13 cellular contexts compared by ENCODE assay signal in the genomic region with DNA sequence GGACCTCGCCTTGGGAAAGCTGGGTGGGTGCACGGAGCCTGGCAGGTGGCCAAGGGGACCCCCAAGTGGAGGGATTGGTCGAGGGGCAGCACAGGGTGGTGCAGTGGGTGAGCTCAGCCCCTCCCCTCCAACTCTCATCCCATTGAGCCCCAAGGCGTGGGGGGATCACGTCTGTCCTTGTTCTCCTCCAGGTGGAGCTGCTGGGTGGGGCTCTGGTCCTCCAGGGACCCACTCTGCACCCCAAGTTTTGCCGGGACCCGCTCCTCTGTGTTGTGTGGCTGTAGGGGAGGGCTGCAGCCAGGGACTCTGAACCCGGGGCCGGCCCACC. TPM values are rescaled to one million over a fixed set of nuclear protein-coding genes. Genes with fewer than 3 reads are reported as not detected.
DNase-seq lines count a peak whose midpoint lies in the region; ATAC-seq, FAIRE-seq and TF ChIP-seq lines count a peak whose summit lies in the region.
"Had no signal": no experiment of that assay in that cellular context is flagged by ENCODE, and none has a peak within 500 bp of the region (broad histone marks: within the 10 kb centered on the region; RNA-seq: fewer than 3 reads in every experiment).

No MANE protein-coding gene starts in this region.

- intact Hi-C loops in HepG2 (cut with micrococcal nuclease; ENCODE audit: unreplicated experiment): loop anchor here (1.0 to 2.0 kb wide), 2 partner anchors 87 to 248 kb away; no protein-coding TSS in a partner anchor

- DNase-seq in A549 (ENCODE audit: low read depth in 1 of 2, low spot score in 1 of 2) (no peak), DND-41 (no peak), HepG2 (ENCODE audit: low spot score) (no peak), GM23248 (no peak), NCI-H446 (lab: John Stamatoyannopoulos, UW) (no peak), RCC 7860 (ENCODE audit: low spot score) (no peak)
- no peak for DNase-seq in activated T-cell treated with anti-CD3 and anti-CD28 coated beads, Interleukin-2, amount 50 U/mL, for 24 hours

- TF ChIP-seq EP300 in A549 (IDR thresholded peaks at IDR 0.05) (no peak), HepG2 (IDR thresholded peaks at IDR 0.05; ENCODE audit: low read depth in 2 of 2, low read length in 2 of 2) (no peak), HepG2 (CRISPR knock-in tag; IDR thresholded peaks at IDR 0.05; ENCODE audit: borderline replicate concordance) (no peak)

- H3K9me2 ChIP-seq in GM23248 (ENCODE audit: insufficient read depth): no peaks in the 10 kb centered on the region

- TF ChIP-seq POLR2A in A549 (IDR thresholded peaks at IDR 0.05; ENCODE audit: low read length): no peak
- no peak for TF ChIP-seq POLR2A in HepG2 (IDR thresholded peaks at IDR 0.05; ENCODE audit: insufficient read depth in 1 of 2, low read depth in 2 of 2, low read length in 2 of 2)

- no peaks in the 10 kb centered on the region for H3K27me3 Mint-ChIP-seq in activated T-cell treated with anti-CD3 and anti-CD28 coated beads, Interleukin-2, amount 50 U/mL, for 24 hours

- no TSS peak for BruUV-seq in HepG2 (replicated peaks; lab: Mats Ljungman, UMichigan)

- in situ Hi-C loops in HepG2 (cut with HindIII; ENCODE audit: extremely low pct_ligation_motif_present, low pct_unique_long_range_greater_than_20kb): loop anchor here (10.0 kb wide), 1 partner anchor 191 kb away; the partner anchor contains the start of genes AJM1 and PHPT1
- in situ Hi-C loops in GM23248 (cut with MboI): loop anchor here (10.0 kb wide), 1 partner anchor 261 kb away; no protein-coding TSS in a partner anchor

- 0 out of 2 replicates have a peak overlapping the region, but pooled peaks have one; percentile 34 for H2AFZ ChIP-seq in DND-41 (ENCODE audit: low read depth, low read length)
- no peak overlapping the region for H2AFZ ChIP-seq in HepG2 (ENCODE audit: low read length)
- no peak overlapping the region for H2AFZ ChIP-seq in GM23248

- H4K20me1 ChIP-seq in DND-41 (ENCODE audit: insufficient read depth, low read length) (peaks cover 16% of the 10 kb centered on the region), HepG2 (ENCODE audit: insufficient read depth, low read length) (no peaks in the 10 kb centered on the region), GM23248 (ENCODE audit: insufficient read depth) (no peaks in the 10 kb centered on the region)

- H3K36me3 ChIP-seq in DND-41 (ENCODE audit: insufficient read depth, low read length) (no peaks in the 10 kb centered on the region), HepG2 (replicated peaks in 1 of 2; ENCODE audit: control insufficient read depth in 1 of 2, insufficient read depth in 2 of 2, low read length in 2 of 2) (no peaks in the 10 kb centered on the region), GM23248 (ENCODE audit: low read depth) (no peaks in the 10 kb centered on the region)

- 0 out of 5 replicates have a peak, but pooled peaks of 1 of the 2 experiments have one; percentile 8 for TF ChIP-seq RAD21 in A549 (conservative IDR thresholded peaks at IDR 0.05 in 1 of 2, IDR thresholded peaks at IDR 0.05 in 1 of 2)
- no peak for TF ChIP-seq RAD21 in HepG2 (CRISPR knock-in tag; IDR thresholded peaks at IDR 0.05)

- H3K27ac ChIP-seq in A549: no peak overlapping the region
- H3K27ac ChIP-seq in DND-41 (ENCODE audit: low read length): no peak overlapping the region
- H3K27ac ChIP-seq in VCaP: peak overlapping the region; percentile 91
- no peak overlapping the region for H3K27ac ChIP-seq in HepG2 (ENCODE audit: extremely low read length, insufficient read depth, low read length)
- no peak overlapping the region for H3K27ac ChIP-seq in GM23248
- H3K27ac ChIP-seq: WERI-Rb-1 had no signal

- TF ChIP-seq CTCF in A549 (IDR thresholded peaks at IDR 0.05) (peak; percentile 38), DND-41 (IDR thresholded peaks at IDR 0.05; ENCODE audit: borderline replicate concordance, extremely low read depth, low read length, poor library complexity, severe bottlenecking) (no peak), VCaP (conservative IDR thresholded peaks at IDR 0.05) (peak; percentile 64), HepG2 (CRISPR knock-in tag; IDR thresholded peaks at IDR 0.05) (no peak)

- no peak overlapping the region for H3K27ac Mint-ChIP-seq in activated T-cell treated with anti-CD3 and anti-CD28 coated beads, Interleukin-2, amount 50 U/mL, for 24 hours

- FAIRE-seq in A549 (lab: Jason Lieb, UNC) (no peak), HepG2 (lab: Jason Lieb, UNC) (no peak), RCC 7860 (lab: Jason Lieb, UNC) (no peak)
- FAIRE-seq: H54, kidney had no signal

- H3K36me3 Mint-ChIP-seq in activated T-cell treated with anti-CD3 and anti-CD28 coated beads, Interleukin-2, amount 50 U/mL, for 24 hours (ENCODE audit: low read depth): peaks cover 2% of the 10 kb centered on the region
- H3K36me3 Mint-ChIP-seq: naive B cell had no signal

- CTCF ChIA-PET in A549 (lab: Yijun Ruan, JAX) (interaction anchor here (0.6 to 20.4 kb wide), 71 partner anchors 9 to 321 kb away, joined by 3 to 282 read pairs (median 5); partner anchors contain the start of genes ABCA2, AJM1, C8G and CLIC3), HepG2 (lab: Yijun Ruan, JAX; ENCODE audit: low intra/inter-chr PET ratio, low total read pairs) (interaction anchor here (1.5 to 2.3 kb wide), 3 partner anchors 14 to 248 kb away, joined by 5 to 15 read pairs (median 10); no protein-coding TSS in a partner anchor)

- H3K4me2 ChIP-seq in A549: peak overlapping the region; percentile 77
- H3K4me2 ChIP-seq in DND-41 (ENCODE audit: insufficient read depth, low read length): no peak overlapping the region
- peak overlapping the region; percentile 44; the same call in 1 of the 2 replicates for H3K4me2 ChIP-seq in HepG2 (ENCODE audit: low read depth, low read length)
- H3K4me2 ChIP-seq in GM23248 (ENCODE audit: unreplicated experiment): no peak overlapping the region

- H3K4me3 ChIP-seq in A549 (no peak overlapping the region), DND-41 (ENCODE audit: low read depth in 1 of 2, low read length in 2 of 2) (no peak overlapping the region), HepG2 (replicated peaks in 1 of 3; ENCODE audit: insufficient read depth in 1 of 3, low read depth in 2 of 3, low read length in 3 of 3) (peak overlapping the region in 1 of 3 experiments; percentile 36; a peak in 1 of 6 replicates), GM23248 (no peak overlapping the region)

- H3K4me3 Mint-ChIP-seq in activated T-cell treated with anti-CD3 and anti-CD28 coated beads, Interleukin-2, amount 50 U/mL, for 24 hours: no peak overlapping the region

- WGBS in A549 (ENCODE audit: missing lambda C conversion rate): 47% methylated on average over 5 of the region's 9 CpGs
- WGBS in HepG2 (ENCODE audit: low lambda C conversion rate): 4% methylated on average over 4 of the region's 9 CpGs
- WGBS in GM23248 (ENCODE audit: low coverage in 1 of 2, low lambda C conversion rate in 2 of 2, missing lambda C conversion rate in 2 of 2), 2 experiments: 16 to 28% methylated on average over 7 to 9 of the region's 9 CpGs

- POLR2A ChIA-PET in A549 (lab: Yijun Ruan, JAX) (interaction anchor here (0.6 to 1.7 kb wide), 6 partner anchors 39 to 205 kb away, joined by 3 to 5 read pairs (median 4); partner anchors contain the start of gene CLIC3), HepG2 (lab: Yijun Ruan, JAX) (interaction anchor here (0.8 to 1.8 kb wide), 7 partner anchors 11 to 247 kb away, joined by 3 to 10 read pairs (median 3); partner anchors contain the start of genes C8G, FBXW5, MAN1B1 and SAPCD2)

- H3K4me1 Mint-ChIP-seq in activated T-cell treated with anti-CD3 and anti-CD28 coated beads, Interleukin-2, amount 50 U/mL, for 24 hours (ENCODE audit: low read depth): peaks cover 34% of the 10 kb centered on the region

- peaks cover 9% of the 10 kb centered on the region for H3K27me3 ChIP-seq in DND-41 (ENCODE audit: insufficient read depth, low read length, poor library complexity)
- H3K27me3 ChIP-seq in HepG2 (ENCODE audit: control insufficient read depth in 1 of 2, insufficient read depth in 2 of 2, low read length in 2 of 2): 0 out of 5 replicates have a peak, but pooled peaks cover 0 to 4% of the 10 kb centered on the region in 2 experiments
- no peaks in the 10 kb centered on the region for H3K27me3 ChIP-seq in GM23248 (replicated peaks; ENCODE audit: insufficient read depth)

- H3K4me1 ChIP-seq in A549 (peaks cover 18% of the 10 kb centered on the region), DND-41 (ENCODE audit: insufficient read depth, low read length) (peaks cover 11% of the 10 kb centered on the region), HepG2 (ENCODE audit: insufficient read depth, low read length) (peaks cover 44% of the 10 kb centered on the region), GM23248 (ENCODE audit: insufficient read depth) (no peaks in the 10 kb centered on the region)

- no peaks in the 10 kb centered on the region for H3K79me2 ChIP-seq in DND-41 (ENCODE audit: insufficient read depth, low read length)
- H3K79me2 ChIP-seq in HepG2 (ENCODE audit: insufficient read depth, low read length): no peaks in the 10 kb centered on the region
- H3K79me2 ChIP-seq in GM23248 (ENCODE audit: insufficient read depth): no peaks in the 10 kb centered on the region

- no peaks in the 10 kb centered on the region for H3F3A ChIP-seq in GM23248 (ENCODE audit: insufficient read depth)

- H3K9me3 ChIP-seq in A549 (no peaks in the 10 kb centered on the region), DND-41 (ENCODE audit: insufficient read depth, low read length, severe bottlenecking) (no peaks in the 10 kb centered on the region), HepG2 (ENCODE audit: low read length) (no peaks in the 10 kb centered on the region), GM23248 (ENCODE audit: low read depth) (no peaks in the 10 kb centered on the region)
- H3K9me3 ChIP-seq: Caco-2 had no signal

- H3K9ac ChIP-seq in DND-41 (ENCODE audit: low read depth, low read length) (no peak overlapping the region), HepG2 (ENCODE audit: insufficient read depth, low read depth, low read length) (no peak overlapping the region), GM23248 (no peak overlapping the region)

- H3K9me3 Mint-ChIP-seq in activated T-cell treated with anti-CD3 and anti-CD28 coated beads, Interleukin-2, amount 50 U/mL, for 24 hours: no peaks in the 10 kb centered on the region
- H3K9me3 Mint-ChIP-seq: naive B cell had no signal

- ATAC-seq in A549: peak; percentile 31 to 57; a peak in 5 of 6 replicates
- ATAC-seq in DND-41 (ENCODE audit: insufficient read depth, low read depth): peak; percentile 21; the same call in 2 of the 3 replicates
- peak; percentile 41 for ATAC-seq in HepG2

RNA-seq across cellular contexts. Expression of gene FUT7, which starts 3.6 kb away (rescaled TPM):
- not detected in 2 replicates for polyA plus RNA-seq in A549 (2011; rRNA removed)
- polyA plus RNA-seq in A549 (2012; cell fraction: cytosol; rRNA removed): 0.01 TPM in 1 of 2 replicates, not detected in the other
- polyA plus RNA-seq in A549 (2012; cell fraction: nucleus; rRNA removed): 0.06 and 0.07 TPM in 2 replicates
- polyA plus RNA-seq in A549 (2017; fragmentation: RNase III; extraction: RNeasy Plus Mini Kit Qiagen cat#74134 plus additional on column Dnase treatment): 0.07 TPM in 1 of 3 replicates, not detected in the others
- polyA minus RNA-seq in A549 (2011; rRNA and poly(A)+ RNA removed): not detected in 2 replicates
- total RNA-seq in HepG2 (2016; rRNA removed; fragmentation: Illumina TruSeq; extraction: Trizol): not detected in 2 replicates
- not detected in 2 replicates for total RNA-seq in HepG2 (2016; cell fraction: cytosol; rRNA removed; fragmentation: Illumina TruSeq; extraction: Trizol; ENCODE audit: low read depth)
- total RNA-seq in HepG2 (2016; cell fraction: insoluble cytoplasmic fraction; rRNA removed; fragmentation: Illumina TruSeq; extraction: Trizol): not detected in 2 replicates
- total RNA-seq in HepG2 (2016; cell fraction: membrane; rRNA removed; fragmentation: Illumina TruSeq; extraction: Trizol): not detected in 2 replicates
- total RNA-seq in HepG2 (2016; cell fraction: nucleus; rRNA removed; fragmentation: Illumina TruSeq; extraction: Trizol): not detected in 2 replicates
- 0.05 TPM in 1 of 2 replicates, not detected in the other for polyA plus RNA-seq in HepG2 (2011; rRNA removed)
- polyA plus RNA-seq in HepG2 (2011; cell fraction: cytosol; rRNA removed): 0.05 TPM in 1 of 2 replicates, not detected in the other
- not detected in 2 replicates for polyA plus RNA-seq in HepG2 (2011; cell fraction: nucleus; rRNA removed)
- not detected in 2 replicates for polyA plus RNA-seq in HepG2 (2012)
- not detected in 2 replicates for polyA plus RNA-seq in HepG2 (2016; cell fraction: cytosol; fragmentation: Illumina TruSeq; extraction: Trizol; ENCODE audit: low read depth)
- polyA plus RNA-seq in HepG2 (2016; cell fraction: insoluble cytoplasmic fraction; fragmentation: Illumina TruSeq; extraction: Trizol; ENCODE audit: low read depth): not detected in 2 replicates
- polyA plus RNA-seq in HepG2 (2016; cell fraction: membrane; fragmentation: Illumina TruSeq; extraction: Trizol; ENCODE audit: low read depth): not detected in 2 replicates
- polyA plus RNA-seq in HepG2 (2016; cell fraction: nucleus; fragmentation: Illumina TruSeq; extraction: Trizol; ENCODE audit: insufficient read depth, low read depth): not detected in 2 replicates
- 0.07 TPM in 1 of 2 replicates, not detected in the other for polyA minus RNA-seq in HepG2 (2011; rRNA and poly(A)+ RNA removed; ENCODE audit: low replicate concordance)
- polyA minus RNA-seq in HepG2 (2011; cell fraction: cytosol; rRNA and poly(A)+ RNA removed): not detected in 2 replicates
- polyA minus RNA-seq in HepG2 (2011; cell fraction: nucleus; rRNA and poly(A)+ RNA removed): not detected in 2 replicates
- total RNA-seq in GM23248 (2014; rRNA removed; shearing (Covaris generic)): not detected in 2 replicates
- not detected in 2 replicates for polyA plus RNA-seq in GM23248 (2016; fragmentation: Nextera tagmentation; extraction: Ambion mirVana)
- total RNA-seq: Caco-2 had no signal

RNA-seq across cellular contexts. Expression of gene ABCA2, which starts 7.4 kb away (rescaled TPM):
- 8.3 and 10.1 TPM in 2 replicates for polyA plus RNA-seq in A549 (2011; rRNA removed)
- 28.8 and 41.7 TPM in 2 replicates for polyA plus RNA-seq in A549 (2012; cell fraction: cytosol; rRNA removed)
- 187 and 285 TPM in 2 replicates for polyA plus RNA-seq in A549 (2012; cell fraction: nucleus; rRNA removed)
- polyA plus RNA-seq in A549 (2017; fragmentation: RNase III; extraction: RNeasy Plus Mini Kit Qiagen cat#74134 plus additional on column Dnase treatment): 23.0 to 25.6 TPM (median 24.7 TPM) in 3 replicates
- polyA minus RNA-seq in A549 (2011; rRNA and poly(A)+ RNA removed): 10.9 and 21.1 TPM in 2 replicates
- 0.72 and 2.9 TPM in 2 replicates for total RNA-seq in HepG2 (2016; rRNA removed; fragmentation: Illumina TruSeq; extraction: Trizol)
- 0.35 and 1.1 TPM in 2 replicates for total RNA-seq in HepG2 (2016; cell fraction: cytosol; rRNA removed; fragmentation: Illumina TruSeq; extraction: Trizol; ENCODE audit: low read depth)
- total RNA-seq in HepG2 (2016; cell fraction: insoluble cytoplasmic fraction; rRNA removed; fragmentation: Illumina TruSeq; extraction: Trizol): 1.1 and 2.6 TPM in 2 replicates
- 0.96 and 1.1 TPM in 2 replicates for total RNA-seq in HepG2 (2016; cell fraction: membrane; rRNA removed; fragmentation: Illumina TruSeq; extraction: Trizol)
- total RNA-seq in HepG2 (2016; cell fraction: nucleus; rRNA removed; fragmentation: Illumina TruSeq; extraction: Trizol): 5.7 and 7.0 TPM in 2 replicates
- polyA plus RNA-seq in HepG2 (2011; rRNA removed): 19.2 and 21.0 TPM in 2 replicates
- polyA plus RNA-seq in HepG2 (2011; cell fraction: cytosol; rRNA removed): 8.6 and 13.3 TPM in 2 replicates
- 246 and 388 TPM in 2 replicates for polyA plus RNA-seq in HepG2 (2011; cell fraction: nucleus; rRNA removed)
- polyA plus RNA-seq in HepG2 (2012): 22.2 and 22.7 TPM in 2 replicates
- 0.33 and 0.37 TPM in 2 replicates for polyA plus RNA-seq in HepG2 (2016; cell fraction: cytosol; fragmentation: Illumina TruSeq; extraction: Trizol; ENCODE audit: low read depth)
- polyA plus RNA-seq in HepG2 (2016; cell fraction: insoluble cytoplasmic fraction; fragmentation: Illumina TruSeq; extraction: Trizol; ENCODE audit: low read depth): 0.39 and 1.4 TPM in 2 replicates
- 0.64 and 0.73 TPM in 2 replicates for polyA plus RNA-seq in HepG2 (2016; cell fraction: membrane; fragmentation: Illumina TruSeq; extraction: Trizol; ENCODE audit: low read depth)
- polyA plus RNA-seq in HepG2 (2016; cell fraction: nucleus; fragmentation: Illumina TruSeq; extraction: Trizol; ENCODE audit: insufficient read depth, low read depth): 15.6 and 16.5 TPM in 2 replicates
- polyA minus RNA-seq in HepG2 (2011; rRNA and poly(A)+ RNA removed; ENCODE audit: low replicate concordance): 35.7 and 56.6 TPM in 2 replicates
- polyA minus RNA-seq in HepG2 (2011; cell fraction: cytosol; rRNA and poly(A)+ RNA removed): 7.6 and 10.1 TPM in 2 replicates
- polyA minus RNA-seq in HepG2 (2011; cell fraction: nucleus; rRNA and poly(A)+ RNA removed): 20.8 and 28.6 TPM in 2 replicates
- 33.2 and 49.4 TPM in 2 replicates for total RNA-seq in GM23248 (2014; rRNA removed; shearing (Covaris generic))
- 20.5 and 21.1 TPM in 2 replicates for polyA plus RNA-seq in GM23248 (2016; fragmentation: Nextera tagmentation; extraction: Ambion mirVana)

RNA-seq across cellular contexts. Expression of gene NPDC1, which starts 10.5 kb away (rescaled TPM):
- polyA plus RNA-seq in A549 (2011; rRNA removed) (12.7 and 13.0 TPM in 2 replicates), A549 (2017; fragmentation: RNase III; extraction: RNeasy Plus Mini Kit Qiagen cat#74134 plus additional on column Dnase treatment) (33.2 to 40.6 TPM (median 40.2 TPM) in 3 replicates), HepG2 (2011; rRNA removed) (5.4 and 7.0 TPM in 2 replicates), GM23248 (2016; fragmentation: Nextera tagmentation; extraction: Ambion mirVana) (121 and 122 TPM in 2 replicates)
- polyA plus RNA-seq in A549 (2012; cell fraction: cytosol; rRNA removed): 36.2 and 51.1 TPM in 2 replicates
- 239 and 327 TPM in 2 replicates for polyA plus RNA-seq in A549 (2012; cell fraction: nucleus; rRNA removed)
- polyA minus RNA-seq in A549 (2011; rRNA and poly(A)+ RNA removed): 4.0 and 4.8 TPM in 2 replicates
- total RNA-seq in HepG2 (2016; rRNA removed; fragmentation: Illumina TruSeq; extraction: Trizol): 0.63 and 0.84 TPM in 2 replicates
- total RNA-seq in HepG2 (2016; cell fraction: cytosol; rRNA removed; fragmentation: Illumina TruSeq; extraction: Trizol; ENCODE audit: low read depth): 1.2 TPM in 1 of 2 replicates, not detected in the other
- 0.65 and 1.7 TPM in 2 replicates for total RNA-seq in HepG2 (2016; cell fraction: insoluble cytoplasmic fraction; rRNA removed; fragmentation: Illumina TruSeq; extraction: Trizol)
- 0.59 and 0.79 TPM in 2 replicates for total RNA-seq in HepG2 (2016; cell fraction: membrane; rRNA removed; fragmentation: Illumina TruSeq; extraction: Trizol)
- 2.7 and 4.8 TPM in 2 replicates for total RNA-seq in HepG2 (2016; cell fraction: nucleus; rRNA removed; fragmentation: Illumina TruSeq; extraction: Trizol)
- polyA plus RNA-seq in HepG2 (2011; cell fraction: cytosol; rRNA removed): 1.7 and 3.4 TPM in 2 replicates
- 93.3 and 114 TPM in 2 replicates for polyA plus RNA-seq in HepG2 (2011; cell fraction: nucleus; rRNA removed)
- 4.5 and 8.4 TPM in 2 replicates for polyA plus RNA-seq in HepG2 (2012)
- polyA plus RNA-seq in HepG2 (2016; cell fraction: cytosol; fragmentation: Illumina TruSeq; extraction: Trizol; ENCODE audit: low read depth): 1.00 and 1.1 TPM in 2 replicates
- 0.67 and 1.8 TPM in 2 replicates for polyA plus RNA-seq in HepG2 (2016; cell fraction: insoluble cytoplasmic fraction; fragmentation: Illumina TruSeq; extraction: Trizol; ENCODE audit: low read depth)
- 1.1 and 1.5 TPM in 2 replicates for polyA plus RNA-seq in HepG2 (2016; cell fraction: membrane; fragmentation: Illumina TruSeq; extraction: Trizol; ENCODE audit: low read depth)
- 9.8 and 12.2 TPM in 2 replicates for polyA plus RNA-seq in HepG2 (2016; cell fraction: nucleus; fragmentation: Illumina TruSeq; extraction: Trizol; ENCODE audit: insufficient read depth, low read depth)
- 1.9 and 12.5 TPM in 2 replicates for polyA minus RNA-seq in HepG2 (2011; rRNA and poly(A)+ RNA removed; ENCODE audit: low replicate concordance)
- polyA minus RNA-seq in HepG2 (2011; cell fraction: cytosol; rRNA and poly(A)+ RNA removed): 2.9 and 3.0 TPM in 2 replicates
- 3.9 and 4.2 TPM in 2 replicates for polyA minus RNA-seq in HepG2 (2011; cell fraction: nucleus; rRNA and poly(A)+ RNA removed)
- total RNA-seq in GM23248 (2014; rRNA removed; shearing (Covaris generic)): 41.9 and 43.1 TPM in 2 replicates

RNA-seq across cellular contexts. Expression of gene ENTPD2, which starts 18.4 kb away (rescaled TPM):
- polyA plus RNA-seq in A549 (2011; rRNA removed) (0.75 and 2.3 TPM in 2 replicates), A549 (2017; fragmentation: RNase III; extraction: RNeasy Plus Mini Kit Qiagen cat#74134 plus additional on column Dnase treatment) (0.71 to 1.2 TPM (median 1.1 TPM) in 3 replicates), HepG2 (2011; rRNA removed) (3.2 and 4.1 TPM in 2 replicates), GM23248 (2016; fragmentation: Nextera tagmentation; extraction: Ambion mirVana) (not detected in 2 replicates)
- polyA plus RNA-seq in A549 (2012; cell fraction: cytosol; rRNA removed): 0.65 and 0.83 TPM in 2 replicates
- 2.2 and 3.4 TPM in 2 replicates for polyA plus RNA-seq in A549 (2012; cell fraction: nucleus; rRNA removed)
- 1.4 and 1.9 TPM in 2 replicates for polyA minus RNA-seq in A549 (2011; rRNA and poly(A)+ RNA removed)
- total RNA-seq in HepG2 (2016; rRNA removed; fragmentation: Illumina TruSeq; extraction: Trizol): 0.87 and 0.95 TPM in 2 replicates
- 0.61 and 0.88 TPM in 2 replicates for total RNA-seq in HepG2 (2016; cell fraction: cytosol; rRNA removed; fragmentation: Illumina TruSeq; extraction: Trizol; ENCODE audit: low read depth)
- total RNA-seq in HepG2 (2016; cell fraction: insoluble cytoplasmic fraction; rRNA removed; fragmentation: Illumina TruSeq; extraction: Trizol): 0.74 and 0.82 TPM in 2 replicates
- 0.69 and 0.71 TPM in 2 replicates for total RNA-seq in HepG2 (2016; cell fraction: membrane; rRNA removed; fragmentation: Illumina TruSeq; extraction: Trizol)
- 3.4 and 3.6 TPM in 2 replicates for total RNA-seq in HepG2 (2016; cell fraction: nucleus; rRNA removed; fragmentation: Illumina TruSeq; extraction: Trizol)
- polyA plus RNA-seq in HepG2 (2011; cell fraction: cytosol; rRNA removed): 2.1 and 3.2 TPM in 2 replicates
- 41.8 and 49.4 TPM in 2 replicates for polyA plus RNA-seq in HepG2 (2011; cell fraction: nucleus; rRNA removed)
- 21.3 and 23.9 TPM in 2 replicates for polyA plus RNA-seq in HepG2 (2012)
- 1.5 and 1.8 TPM in 2 replicates for polyA plus RNA-seq in HepG2 (2016; cell fraction: cytosol; fragmentation: Illumina TruSeq; extraction: Trizol; ENCODE audit: low read depth)
- polyA plus RNA-seq in HepG2 (2016; cell fraction: insoluble cytoplasmic fraction; fragmentation: Illumina TruSeq; extraction: Trizol; ENCODE audit: low read depth): 2.3 and 2.8 TPM in 2 replicates
- polyA plus RNA-seq in HepG2 (2016; cell fraction: membrane; fragmentation: Illumina TruSeq; extraction: Trizol; ENCODE audit: low read depth): 2.2 and 2.6 TPM in 2 replicates
- polyA plus RNA-seq in HepG2 (2016; cell fraction: nucleus; fragmentation: Illumina TruSeq; extraction: Trizol; ENCODE audit: insufficient read depth, low read depth): 12.9 and 17.3 TPM in 2 replicates
- 8.8 TPM in 1 of 2 replicates, not detected in the other for polyA minus RNA-seq in HepG2 (2011; rRNA and poly(A)+ RNA removed; ENCODE audit: low replicate concordance)
- polyA minus RNA-seq in HepG2 (2011; cell fraction: cytosol; rRNA and poly(A)+ RNA removed): 9.0 and 9.2 TPM in 2 replicates
- 5.5 and 6.4 TPM in 2 replicates for polyA minus RNA-seq in HepG2 (2011; cell fraction: nucleus; rRNA and poly(A)+ RNA removed)
- not detected in 2 replicates for total RNA-seq in GM23248 (2014; rRNA removed; shearing (Covaris generic))

RNA-seq across cellular contexts. Expression of gene SAPCD2, which starts 34.9 kb away (rescaled TPM):
- polyA plus RNA-seq in A549 (2011; rRNA removed) (6.5 and 6.9 TPM in 2 replicates), A549 (2017; fragmentation: RNase III; extraction: RNeasy Plus Mini Kit Qiagen cat#74134 plus additional on column Dnase treatment) (13.1 to 16.4 TPM (median 14.6 TPM) in 3 replicates), HepG2 (2011; rRNA removed) (18.7 and 21.9 TPM in 2 replicates), GM23248 (2016; fragmentation: Nextera tagmentation; extraction: Ambion mirVana) (0.86 and 0.88 TPM in 2 replicates)
- polyA plus RNA-seq in A549 (2012; cell fraction: cytosol; rRNA removed): 21.7 and 32.9 TPM in 2 replicates
- 30.3 and 48.0 TPM in 2 replicates for polyA plus RNA-seq in A549 (2012; cell fraction: nucleus; rRNA removed)
- polyA minus RNA-seq in A549 (2011; rRNA and poly(A)+ RNA removed): 4.4 and 6.1 TPM in 2 replicates
- total RNA-seq in HepG2 (2016; rRNA removed; fragmentation: Illumina TruSeq; extraction: Trizol): 35.9 and 42.8 TPM in 2 replicates
- total RNA-seq in HepG2 (2016; cell fraction: cytosol; rRNA removed; fragmentation: Illumina TruSeq; extraction: Trizol; ENCODE audit: low read depth): 7.0 and 7.1 TPM in 2 replicates
- total RNA-seq in HepG2 (2016; cell fraction: insoluble cytoplasmic fraction; rRNA removed; fragmentation: Illumina TruSeq; extraction: Trizol): 34.9 and 42.2 TPM in 2 replicates
- total RNA-seq in HepG2 (2016; cell fraction: membrane; rRNA removed; fragmentation: Illumina TruSeq; extraction: Trizol): 29.9 and 31.6 TPM in 2 replicates
- 23.7 and 28.1 TPM in 2 replicates for total RNA-seq in HepG2 (2016; cell fraction: nucleus; rRNA removed; fragmentation: Illumina TruSeq; extraction: Trizol)
- polyA plus RNA-seq in HepG2 (2011; cell fraction: cytosol; rRNA removed): 16.4 and 40.1 TPM in 2 replicates
- 28.3 and 52.1 TPM in 2 replicates for polyA plus RNA-seq in HepG2 (2011; cell fraction: nucleus; rRNA removed)
- 12.0 and 19.0 TPM in 2 replicates for polyA plus RNA-seq in HepG2 (2012)
- 6.8 and 7.6 TPM in 2 replicates for polyA plus RNA-seq in HepG2 (2016; cell fraction: cytosol; fragmentation: Illumina TruSeq; extraction: Trizol; ENCODE audit: low read depth)
- 33.9 and 39.2 TPM in 2 replicates for polyA plus RNA-seq in HepG2 (2016; cell fraction: insoluble cytoplasmic fraction; fragmentation: Illumina TruSeq; extraction: Trizol; ENCODE audit: low read depth)
- polyA plus RNA-seq in HepG2 (2016; cell fraction: membrane; fragmentation: Illumina TruSeq; extraction: Trizol; ENCODE audit: low read depth): 23.3 and 27.0 TPM in 2 replicates
- 44.9 and 46.9 TPM in 2 replicates for polyA plus RNA-seq in HepG2 (2016; cell fraction: nucleus; fragmentation: Illumina TruSeq; extraction: Trizol; ENCODE audit: insufficient read depth, low read depth)
- polyA minus RNA-seq in HepG2 (2011; rRNA and poly(A)+ RNA removed; ENCODE audit: low replicate concordance): 38.7 and 55.4 TPM in 2 replicates
- 18.6 and 32.8 TPM in 2 replicates for polyA minus RNA-seq in HepG2 (2011; cell fraction: cytosol; rRNA and poly(A)+ RNA removed)
- 7.3 and 8.6 TPM in 2 replicates for polyA minus RNA-seq in HepG2 (2011; cell fraction: nucleus; rRNA and poly(A)+ RNA removed)
- 5.4 TPM in 2 replicates for total RNA-seq in GM23248 (2014; rRNA removed; shearing (Covaris generic))

Comparison
In these comparisons a context has a peak if more than half of its experiments do, and no peak if none do; other contexts are left out.
1. H3K4me2 ChIP-seq: peak in A549 (single experiment) and HepG2 (single experiment); none in DND-41 (single experiment) and GM23248 (single experiment).
2. CTCF ChIP-seq: peak in A549 (single experiment) and VCaP (single experiment); none in DND-41 (single experiment) and HepG2 (single experiment).
3. Of the 38 proteins assayed by ChIP-seq in both HepG2 and A549: peak only in HepG2: none; only in A549: CTCF; in both: none; in neither: 35; mixed calls (peak in some experiments, not most) for 2.
4. Peak in every context shown above with its lines, with median percentiles within 50 percentile points of each other: ATAC-seq.